8 cellular contexts compared by ENCODE assay signal in the genomic region with DNA sequence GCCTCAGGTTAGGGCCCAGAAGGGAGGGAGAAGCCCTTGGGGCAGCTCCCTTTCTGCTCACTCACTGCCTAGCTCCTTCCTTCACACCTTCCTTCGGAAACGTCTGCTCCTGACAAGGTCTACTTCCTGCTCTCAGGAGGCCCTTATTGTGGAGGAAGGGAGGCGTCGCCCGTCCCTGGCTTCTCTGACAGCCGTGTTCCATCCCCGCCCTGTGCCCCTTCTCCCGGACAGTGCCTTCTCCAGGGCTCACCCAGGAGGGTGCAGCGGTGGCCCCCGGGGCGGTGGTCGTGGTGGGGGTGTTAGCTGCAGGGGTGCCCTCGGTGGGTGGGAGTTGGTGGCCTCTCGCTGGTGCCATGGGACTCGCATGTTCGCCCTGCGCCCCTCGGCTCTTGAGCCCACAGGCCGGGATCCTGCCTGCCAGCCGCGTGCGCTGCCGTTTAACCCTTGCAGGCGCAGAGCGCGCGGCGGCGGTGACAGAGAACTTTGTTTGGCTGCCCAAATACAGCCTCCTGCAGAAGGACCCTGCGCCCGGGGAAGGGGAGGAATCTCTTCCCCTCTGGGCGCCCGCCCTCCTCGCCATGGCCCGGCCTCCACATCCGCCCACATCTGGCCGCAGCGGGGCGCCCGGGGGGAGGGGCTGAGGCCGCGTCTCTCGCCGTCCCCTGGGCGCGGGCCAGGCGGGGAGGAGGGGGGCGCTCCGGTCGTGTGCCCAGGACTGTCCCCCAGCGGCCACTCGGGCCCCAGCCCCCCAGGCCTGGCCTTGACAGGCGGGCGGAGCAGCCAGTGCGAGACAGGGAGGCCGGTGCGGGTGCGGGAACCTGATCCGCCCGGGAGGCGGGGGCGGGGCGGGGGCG.
A peak's percentile ranks its signal among the peaks of the same experiment; 100 is the strongest.
DNase-seq lines count a peak whose midpoint lies in the region; ATAC-seq, FAIRE-seq and TF ChIP-seq lines count a peak whose summit lies in the region.

No MANE protein-coding gene starts in this region.

- H3K9me1 ChIP-seq in endothelial cell of umbilical vein (replicated peaks; ENCODE audit: control insufficient read depth, extremely low read depth, insufficient read depth, low read length) = no peaks in the 10 kb centered on the region

- H3K36me3 ChIP-seq in HAP-1 (replicated peaks) (no peaks in the 10 kb centered on the region), endothelial cell of umbilical vein (ENCODE audit: control insufficient read depth in 2 of 2, extremely low read depth in 1 of 2, insufficient read depth in 2 of 2, low read length in 2 of 2) (no peaks in the 10 kb centered on the region), stomach (no peaks in the 10 kb centered on the region)

- H3K4me3 ChIP-seq in HAP-1 (peak overlapping the region; percentile 15), endothelial cell of umbilical vein (replicated peaks in 1 of 3; ENCODE audit: insufficient read depth in 1 of 3, low read depth in 1 of 3, low read length in 3 of 3) (peak overlapping the region; percentile 38 to 91 (median 59)), stomach (peak overlapping the region; percentile 70 to 93 (median 82))

- H3K79me2 ChIP-seq in endothelial cell of umbilical vein (ENCODE audit: control insufficient read depth, insufficient read depth, low read length) = peaks cover 5% of the 10 kb centered on the region

- BruUV-seq in endothelial cell of umbilical vein (replicated peaks; lab: Mats Ljungman, UMichigan) = no TSS peak

- in situ Hi-C loops in HAP-1 (cut with MboI; ENCODE audit: low sequenced_read_pairs) = no loop called here

- dilution Hi-C loops in endothelial cell of umbilical vein (cut with MboI; ENCODE audit: extremely low pct_ligation_motif_present, low sequenced_read_pairs) = no loop called here

- H3K27me3 ChIP-seq in HAP-1 (ENCODE audit: low read depth) (no peaks in the 10 kb centered on the region), endothelial cell of umbilical vein (ENCODE audit: control insufficient read depth in 2 of 2, insufficient read depth in 2 of 2, low read length in 2 of 2) (no peaks in the 10 kb centered on the region), stomach (no peaks in the 10 kb centered on the region)

- H3K4me2 ChIP-seq in endothelial cell of umbilical vein (ENCODE audit: insufficient read depth, low read length) = peak overlapping the region; percentile 76

- no peak for TF ChIP-seq POLR2A in endothelial cell of umbilical vein (IDR thresholded peaks at IDR 0.05; ENCODE audit: low read depth, low read length)
- no peak for TF ChIP-seq POLR2A in stomach (IDR thresholded peaks at IDR 0.05)

- H3K36me3 Mint-ChIP-seq in activated CD8-positive, alpha-beta memory T cell treated with anti-CD3 and anti-CD28 coated beads, Interleukin-2, amount 10 ng/mL, durations not matched to agents 7 days and 5 days = peaks cover 8% of the 10 kb centered on the region

- TF ChIP-seq EP300 in stomach (IDR thresholded peaks at IDR 0.05) = no peak

- peak overlapping the region; percentile 66 for H3K4me3 Mint-ChIP-seq in activated CD8-positive, alpha-beta memory T cell treated with anti-CD3 and anti-CD28 coated beads, Interleukin-2, amount 10 ng/mL, durations not matched to agents 7 days and 5 days

- CTCF ChIA-PET in activated CD8-positive, alpha-beta memory T cell treated with anti-CD3 and anti-CD28 coated beads, Interleukin-2, amount 10 ng/mL, durations not matched to agents 7 days and 5 days (lab: Charles Lee) = interaction anchor here (0.7 to 2.8 kb wide), 4 partner anchors 17 to 795 kb away, joined by 3 to 12 read pairs (median 6); no protein-coding TSS in a partner anchor
- CTCF ChIA-PET in endothelial cell of umbilical vein (lab: Charles Lee) = interaction anchor here (0.9 to 2.9 kb wide), 2 partner anchors 17 to 41 kb away, joined by 3 to 18 read pairs; no protein-coding TSS in a partner anchor

- WGBS in stomach, 5 donors = 0 to 2% (median 1%) methylated on average over 13 to 64 of the region's 64 CpGs

- POLR2A ChIA-PET in endothelial cell of umbilical vein (lab: Charles Lee) = no interaction called here

- H3K27ac ChIP-seq in endothelial cell of umbilical vein (ENCODE audit: insufficient read depth, low read depth, low read length) = no peak overlapping the region
- H3K27ac ChIP-seq in stomach = peak overlapping the region; percentile 93 to 98 (median 94)

- H2AFZ ChIP-seq in endothelial cell of umbilical vein (ENCODE audit: low read depth, low read length) = peak overlapping the region; percentile 59

- no peaks in the 10 kb centered on the region for H3K27me3 Mint-ChIP-seq in activated CD8-positive, alpha-beta memory T cell treated with anti-CD3 and anti-CD28 coated beads, Interleukin-2, amount 10 ng/mL, durations not matched to agents 7 days and 5 days

- no peak for TF ChIP-seq CTCF in endothelial cell of umbilical vein (IDR thresholded peaks at IDR 0.05; ENCODE audit: extremely low read depth in 1 of 2, insufficient read depth in 1 of 2, low read depth in 1 of 2, low read length in 2 of 2)
- no peak for TF ChIP-seq CTCF in stomach (IDR thresholded peaks at IDR 0.05)

- peak; percentile 57 for ATAC-seq in activated CD8-positive, alpha-beta memory T cell treated with anti-CD3 and anti-CD28 coated beads, Interleukin-2, amount 10 ng/mL, durations not matched to agents 7 days and 5 days
- ATAC-seq in HG02938 (IDR thresholded peaks at IDR 0.05; ENCODE audit: unreplicated experiment) = no peak

- peak overlapping the region; percentile 40 for H3K9ac ChIP-seq in endothelial cell of umbilical vein (replicated peaks; ENCODE audit: extremely low read depth, insufficient read depth, low read length)

- no peaks in the 10 kb centered on the region for H4K20me1 ChIP-seq in endothelial cell of umbilical vein (replicated peaks; ENCODE audit: control insufficient read depth, extremely low read depth, insufficient read depth, low read length)

- H3K9me3 Mint-ChIP-seq in activated CD8-positive, alpha-beta memory T cell treated with anti-CD3 and anti-CD28 coated beads, Interleukin-2, amount 10 ng/mL, durations not matched to agents 7 days and 5 days (ENCODE audit: low read depth) = no peaks in the 10 kb centered on the region

- H3K9me3 ChIP-seq in HAP-1 (no peaks in the 10 kb centered on the region), endothelial cell of umbilical vein (replicated peaks; ENCODE audit: control insufficient read depth, insufficient read depth, low read length) (no peaks in the 10 kb centered on the region), stomach (no peaks in the 10 kb centered on the region)

- H3K27ac Mint-ChIP-seq in activated CD8-positive, alpha-beta memory T cell treated with anti-CD3 and anti-CD28 coated beads, Interleukin-2, amount 10 ng/mL, durations not matched to agents 7 days and 5 days = peak overlapping the region; percentile 73

- peaks cover 44% of the 10 kb centered on the region for H3K4me1 Mint-ChIP-seq in activated CD8-positive, alpha-beta memory T cell treated with anti-CD3 and anti-CD28 coated beads, Interleukin-2, amount 10 ng/mL, durations not matched to agents 7 days and 5 days

- FAIRE-seq in endothelial cell of umbilical vein (lab: Jason Lieb, UNC) = peak; percentile 79

- intact Hi-C loops in endothelial cell of umbilical vein (cut with micrococcal nuclease) (loop anchor here (2.0 kb wide), 1 partner anchor 58 kb away; no protein-coding TSS in a partner anchor), stomach (cut with DNase I; ENCODE audit: low total_unique reads) (no loop called here)

- DNase-seq in DMS53 treated with DMSO at 0.1 percent for 48 hours (lab: John Stamatoyannopoulos, UW; ENCODE audit: unreplicated experiment) = peak; percentile 42
- DNase-seq in HAP-1 (ENCODE audit: low spot score in 2 of 2) = peak; percentile 29 to 63
- peak; percentile 72 for DNase-seq in NCI-H2171 (lab: John Stamatoyannopoulos, UW)
- DNase-seq in activated CD8-positive, alpha-beta memory T cell treated with anti-CD3 and anti-CD28 coated beads, Interleukin-2, amount 10 ng/mL, durations not matched to agents 7 days and 5 days = peak; percentile 82
- peak; percentile 53 for DNase-seq in endothelial cell of umbilical vein (ENCODE audit: low read depth, low spot score)
- peak; percentile 95 for DNase-seq in mesenteric fat pad (ENCODE audit: low spot score)
- DNase-seq in stomach = peak; percentile 76

- peaks cover 6% of the 10 kb centered on the region for H3K4me1 ChIP-seq in HAP-1
- H3K4me1 ChIP-seq in endothelial cell of umbilical vein (ENCODE audit: control insufficient read depth, extremely low read depth, insufficient read depth, low read length) = peaks cover 15% of the 10 kb centered on the region
- H3K4me1 ChIP-seq in stomach = peaks cover 63 to 80% (median 73%) of the 10 kb centered on the region in 4 donors

TF ChIP-seq in endothelial cell of umbilical vein, 7 proteins besides CTCF, POLR2A, EP300 and RAD21:
- TF ChIP-seq EZH2 (IDR thresholded peaks at IDR 0.05; ENCODE audit: borderline replicate concordance, low read depth, low read length, severe bottlenecking) (no peak), POLR2AphosphoS5 (IDR thresholded peaks at IDR 0.05; ENCODE audit: insufficient read depth, low read depth, low read length) (no peak), FOS (IDR thresholded peaks at IDR 0.05; ENCODE audit: borderline replicate concordance, insufficient read depth, low read length) (no peak), MYC (IDR thresholded peaks at IDR 0.05; ENCODE audit: low read depth, low read length) (no peak), JUN (IDR thresholded peaks at IDR 0.05; ENCODE audit: borderline replicate concordance, insufficient read depth, insufficient read length, low read depth) (no peak), GATA2 (IDR thresholded peaks at IDR 0.05; ENCODE audit: insufficient read depth, insufficient read length, low read depth, low read length) (no peak)
- TF ChIP-seq, protein P1, sequence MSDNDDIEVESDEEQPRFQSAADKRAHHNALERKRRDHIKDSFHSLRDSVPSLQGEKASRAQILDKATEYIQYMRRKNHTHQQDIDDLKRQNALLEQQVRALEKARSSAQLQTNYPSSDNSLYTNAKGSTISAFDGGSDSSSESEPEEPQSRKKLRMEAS (IDR thresholded peaks at IDR 0.05; ENCODE audit: insufficient read depth, insufficient read length) = no peak
TF ChIP-seq in endothelial cell of umbilical vein: peak in this region for 0.

Comparison
In these comparisons a context has a peak if more than half of its experiments do, and no peak if none do; other contexts are left out.
1. DNase-seq: peak in every context shown above with its lines; median percentile 95 in mesenteric fat pad; 82 in activated CD8-positive, alpha-beta memory T cell treated with anti-CD3 and anti-CD28 coated beads, Interleukin-2, amount 10 ng/mL, durations not matched to agents 7 days and 5 days; 76 in stomach; 72 in NCI-H2171; 53 in endothelial cell of umbilical vein; 46 in HAP-1; 42 in DMS53 treated with DMSO at 0.1 percent for 48 hours.
2. H3K4me3 ChIP-seq: peak in every context shown above with its lines; median percentile 82 in stomach; 59 in endothelial cell of umbilical vein; 15 in HAP-1.